12 cellular contexts compared by ENCODE assay signal in the genomic region with DNA sequence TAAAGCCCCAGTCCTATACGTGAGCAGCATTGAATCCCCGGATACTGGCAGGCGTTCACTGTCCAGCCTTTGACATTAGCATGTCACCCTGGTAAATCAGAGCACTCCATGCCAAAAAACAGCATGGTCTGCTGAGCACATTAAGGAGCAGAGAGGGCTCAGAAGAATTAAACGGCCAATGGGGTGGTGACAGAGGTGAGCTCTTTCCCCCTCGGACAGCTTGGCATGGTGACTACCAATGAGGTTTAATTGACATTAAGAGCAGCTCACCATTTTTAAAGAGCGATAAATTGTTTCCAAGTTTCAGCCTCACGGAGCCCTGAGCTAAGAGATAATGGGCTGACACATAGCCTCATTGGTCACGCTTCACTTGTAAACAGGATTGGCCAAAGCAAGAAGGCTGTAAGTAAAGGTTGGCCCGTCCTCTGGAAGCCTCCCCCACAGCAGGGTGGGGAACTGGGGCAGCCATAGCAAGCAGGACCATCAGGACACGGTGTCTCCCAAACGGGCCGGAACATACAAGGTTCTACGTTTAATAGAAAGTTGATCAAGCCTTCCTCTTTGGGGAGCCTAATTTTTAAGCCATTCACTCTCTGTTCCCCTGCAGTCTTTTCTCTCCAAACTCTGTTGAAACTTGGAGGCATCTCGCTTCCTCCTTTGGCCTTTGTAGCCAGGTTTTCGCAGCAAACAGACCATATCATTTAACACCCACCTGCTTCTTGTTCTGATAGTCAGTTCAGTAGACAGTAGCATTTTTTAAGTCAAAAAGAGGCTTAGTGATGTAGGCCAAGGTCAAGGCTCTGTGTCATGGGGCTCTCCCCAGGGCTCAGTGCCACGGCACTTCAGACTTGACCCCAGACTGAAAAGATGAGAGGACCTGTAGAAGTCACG. TPM values are rescaled to one million over a fixed set of nuclear protein-coding genes. Genes with fewer than 3 reads are reported as not detected.
DNase-seq lines count a peak whose midpoint lies in the region; ATAC-seq and TF ChIP-seq lines count a peak whose summit lies in the region.
"Had no signal": no experiment of that assay in that cellular context is flagged by ENCODE, and none has a peak within 500 bp of the region (broad histone marks: within the 10 kb centered on the region; RNA-seq: fewer than 3 reads in every experiment).

No MANE protein-coding gene starts in this region.

- H3K36me3 ChIP-seq in testis (ENCODE audit: low read depth, missing control alignments), result no peaks in the 10 kb centered on the region

- H3K9me3 ChIP-seq in testis, result no peaks in the 10 kb centered on the region
- H3K9me3 ChIP-seq: SJSA1 had no signal

- H3K27ac Mint-ChIP-seq in activated CD4-positive, alpha-beta memory T cell treated with anti-CD3 and anti-CD28 coated beads for 36 hours, result no peak overlapping the region
- H3K27ac Mint-ChIP-seq: activated CD8-positive, alpha-beta T cell treated with anti-CD3 and anti-CD28 coated beads for 36 hours had no signal

- intact Hi-C loops in testis (cut with DNase I; ENCODE audit: low total_unique reads), result no loop called here
- intact Hi-C loops in activated CD4-positive, alpha-beta memory T cell treated with anti-CD3 and anti-CD28 coated beads for 36 hours (cut with micrococcal nuclease), result no loop called here

- DNase-seq in glomerular visceral epithelial cell (ENCODE audit: extremely low spot score), result peak; percentile 75
- peak; percentile 70 for DNase-seq in testis
- no peak for DNase-seq in activated CD4-positive, alpha-beta memory T cell treated with anti-CD3 and anti-CD28 coated beads for 36 hours
- DNase-seq in NCI-H2029 treated with DMSO at 0.1 percent for 48 hours (lab: John Stamatoyannopoulos, UW), result no peak
- DNase-seq in activated naive CD4-positive, alpha-beta T cell treated with Interleukin-2 at 50 U/mL for 16 hours, result no peak
- DNase-seq: activated CD8-positive, alpha-beta T cell treated with anti-CD3 and anti-CD28 coated beads for 36 hours; mesendoderm; NCI-H2107; stimulated activated CD4-positive, alpha-beta T cell treated with anti-CD3 and anti-CD28 coated beads, Interleukin-12 subunit alpha, Interleukin-12 subunit beta, amount 100 ng/mL, for 4 hours had no signal

- H3K36me3 Mint-ChIP-seq in activated CD4-positive, alpha-beta memory T cell treated with anti-CD3 and anti-CD28 coated beads for 36 hours, result peaks cover 9% of the 10 kb centered on the region

- ATAC-seq in GM21360 (IDR thresholded peaks at IDR 0.05; ENCODE audit: unreplicated experiment), result peak; percentile 89
- ATAC-seq in HG03565 (IDR thresholded peaks at IDR 0.05; ENCODE audit: unreplicated experiment), result peak; percentile 69
- ATAC-seq: activated CD8-positive, alpha-beta T cell treated with anti-CD3 and anti-CD28 coated beads for 36 hours had no signal

- peaks cover 51% of the 10 kb centered on the region for H3K4me1 ChIP-seq in testis
- H3K4me1 ChIP-seq: SJSA1 had no signal

- H3K9me3 Mint-ChIP-seq in activated CD4-positive, alpha-beta memory T cell treated with anti-CD3 and anti-CD28 coated beads for 36 hours, result no peaks in the 10 kb centered on the region
- H3K9me3 Mint-ChIP-seq: activated CD8-positive, alpha-beta T cell treated with anti-CD3 and anti-CD28 coated beads for 36 hours had no signal

- H3K4me3 ChIP-seq in testis, result no peak overlapping the region
- H3K4me3 ChIP-seq: SJSA1 had no signal

- no peaks in the 10 kb centered on the region for H3K27me3 Mint-ChIP-seq in activated CD4-positive, alpha-beta memory T cell treated with anti-CD3 and anti-CD28 coated beads for 36 hours
- H3K27me3 Mint-ChIP-seq: activated CD8-positive, alpha-beta T cell treated with anti-CD3 and anti-CD28 coated beads for 36 hours had no signal

- WGBS in testis, 2 donors, result 46 to 58% methylated on average over 17 of the region's 17 CpGs

- POLR2A ChIA-PET in activated CD4-positive, alpha-beta memory T cell treated with anti-CD3 and anti-CD28 coated beads for 36 hours (lab: Charles Lee), result no interaction called here

- no peaks in the 10 kb centered on the region for H3K4me1 Mint-ChIP-seq in activated CD4-positive, alpha-beta memory T cell treated with anti-CD3 and anti-CD28 coated beads for 36 hours (ENCODE audit: low read depth)

- CTCF ChIA-PET in activated CD4-positive, alpha-beta memory T cell treated with anti-CD3 and anti-CD28 coated beads for 36 hours (lab: Charles Lee), result interaction anchor here (0.7 to 10.7 kb wide), 15 partner anchors 8 to 238 kb away, joined by 3 to 139 read pairs (median 4); no protein-coding TSS in a partner anchor

- H3K27me3 ChIP-seq in testis, result no peaks in the 10 kb centered on the region
- H3K27me3 ChIP-seq: SJSA1 had no signal

- no peak for TF ChIP-seq CTCF in testis (IDR thresholded peaks at IDR 0.05)

- no peak for TF ChIP-seq POLR2A in testis (IDR thresholded peaks at IDR 0.05)

- no peak overlapping the region for H3K4me3 Mint-ChIP-seq in activated CD4-positive, alpha-beta memory T cell treated with anti-CD3 and anti-CD28 coated beads for 36 hours
- H3K4me3 Mint-ChIP-seq: activated CD8-positive, alpha-beta T cell treated with anti-CD3 and anti-CD28 coated beads for 36 hours had no signal

- H3K27ac ChIP-seq in testis, result peak overlapping the region in 1 of 2 donors; percentile 41
- H3K27ac ChIP-seq: SJSA1 had no signal

RNA-seq across cellular contexts. Expression of gene QRFP, which starts 25.9 kb away (rescaled TPM):
- under 1 TPM in 1 of 2 donors, not detected in 1; 0.24 TPM for total RNA-seq in testis
- not detected for polyA plus RNA-seq in testis (ENCODE audit: insufficient read depth, low read depth, low replicate concordance)
- total RNA-seq in activated CD4-positive, alpha-beta memory T cell treated with anti-CD3 and anti-CD28 coated beads for 36 hours, result not detected
- total RNA-seq: activated CD8-positive, alpha-beta T cell treated with anti-CD3 and anti-CD28 coated beads for 36 hours; SJSA1 had no signal

RNA-seq across cellular contexts. Expression of gene ABL1, which starts 35.7 kb away (rescaled TPM):
- 10 to 100 TPM; 57.2 to 65.9 TPM for total RNA-seq in testis
- polyA plus RNA-seq in testis (ENCODE audit: insufficient read depth, low read depth, low replicate concordance), result 51.0 TPM
- total RNA-seq in activated CD4-positive, alpha-beta memory T cell treated with anti-CD3 and anti-CD28 coated beads for 36 hours, result 10 to 100 TPM; 24.8 to 24.9 TPM

Comparison
In these comparisons a context has a peak if more than half of its experiments do, and no peak if none do; other contexts are left out.
1. DNase-seq: peak in glomerular visceral epithelial cell (single experiment) and testis (single experiment); none in activated CD4-positive, alpha-beta memory T cell treated with anti-CD3 and anti-CD28 coated beads for 36 hours (single experiment), NCI-H2029 treated with DMSO at 0.1 percent for 48 hours (single experiment) and activated naive CD4-positive, alpha-beta T cell treated with Interleukin-2 at 50 U/mL for 16 hours (single experiment).